In genomic region chr16:66525396-66526180, GRCh38 we compare ENCODE assay signal across 10 cellular contexts.
A peak's percentile ranks its signal among the peaks of the same experiment; 100 is the strongest.
DNase-seq lines count a peak whose midpoint lies in the region; ATAC-seq lines count a peak whose summit lies in the region.
"Had no signal": no experiment of that assay in that cellular context is flagged by ENCODE, and none has a peak within 500 bp of the region (broad histone marks: within the 10 kb centered on the region; RNA-seq: fewer than 3 reads in every experiment).

No MANE protein-coding gene starts in this region.

- H3K27ac ChIP-seq in skin epidermis, result peak overlapping the region in 19 of 21 experiments; percentile 31 to 99 (median 83)
- H3K27ac ChIP-seq: prostate gland had no signal

- no peaks in the 10 kb centered on the region for H3K9me3 Mint-ChIP-seq in dendritic cell treated with granulocyte-macrophage colony-stimulating factor and Interleukin-4, amounts not matched to agents 40 ng/mL and 50 ng/mL, for 4 days

- H3K36me3 Mint-ChIP-seq in dendritic cell treated with granulocyte-macrophage colony-stimulating factor and Interleukin-4, amounts not matched to agents 40 ng/mL and 50 ng/mL, for 4 days (ENCODE audit: low read depth), result peaks cover 60% of the 10 kb centered on the region

- ATAC-seq in HG02938 (IDR thresholded peaks at IDR 0.05; ENCODE audit: unreplicated experiment), result no peak
- ATAC-seq: activated CD4-positive, CD25-positive, alpha-beta regulatory T cell treated with anti-CD3 and anti-CD28 coated beads, Interleukin-2, amount 50 U/mL, for 24 hours had no signal

- H3K4me1 Mint-ChIP-seq in dendritic cell treated with granulocyte-macrophage colony-stimulating factor and Interleukin-4, amounts not matched to agents 40 ng/mL and 50 ng/mL, for 4 days (ENCODE audit: low read depth), result peaks cover 86% of the 10 kb centered on the region

- H3K4me3 Mint-ChIP-seq in dendritic cell treated with granulocyte-macrophage colony-stimulating factor and Interleukin-4, amounts not matched to agents 40 ng/mL and 50 ng/mL, for 4 days, result no peak overlapping the region

- intact Hi-C loops in dendritic cell treated with granulocyte-macrophage colony-stimulating factor and Interleukin-4, amounts not matched to agents 40 ng/mL and 50 ng/mL, for 4 days (cut with micrococcal nuclease), result loop anchor here (1.0 to 2.0 kb wide), 2 partner anchors 9 to 27 kb away; partner anchors contain the start of gene CKLF

- H3K27ac Mint-ChIP-seq in dendritic cell treated with granulocyte-macrophage colony-stimulating factor and Interleukin-4, amounts not matched to agents 40 ng/mL and 50 ng/mL, for 4 days, result peak overlapping the region; percentile 100

- no peaks in the 10 kb centered on the region for H3K27me3 Mint-ChIP-seq in dendritic cell treated with granulocyte-macrophage colony-stimulating factor and Interleukin-4, amounts not matched to agents 40 ng/mL and 50 ng/mL, for 4 days

- H3K4me3 ChIP-seq in skin epidermis, result no peak overlapping the region
- H3K4me3 ChIP-seq: prostate gland had no signal

- DNase-seq in ELR (ENCODE audit: low read depth) (peak; percentile 97), OCI-M1 (lab: John Stamatoyannopoulos, UW) (peak; percentile 91), GM19238 (ENCODE audit: insufficient read length, low spot score) (no peak)
- DNase-seq in stimulated activated CD4-positive, alpha-beta T cell treated with anti-CD3 and anti-CD28 coated beads, Interleukin-2, amount 100 ng/mL, for 48 hours, result no peak
- DNase-seq: NCI-H69 had no signal

Comparison
In these comparisons a context has a peak if more than half of its experiments do, and no peak if none do; other contexts are left out.
1. DNase-seq: peak in ELR (single experiment) and OCI-M1 (single experiment); none in GM19238 (single experiment) and stimulated activated CD4-positive, alpha-beta T cell treated with anti-CD3 and anti-CD28 coated beads, Interleukin-2, amount 100 ng/mL, for 48 hours (0 of 2).